Comparison of ENCODE assay signal across 16 cellular contexts in genomic region chr1:8312235-8313218, GRCh38. TPM values are rescaled to one million over a fixed set of nuclear protein-coding genes. Genes with fewer than 3 reads are reported as not detected.
A peak's percentile ranks its signal among the peaks of the same experiment; 100 is the strongest.
DNase-seq lines count a peak whose midpoint lies in the region; ATAC-seq and TF ChIP-seq lines count a peak whose summit lies in the region.
"Had no signal": no experiment of that assay in that cellular context is flagged by ENCODE, and none has a peak within 500 bp of the region (broad histone marks: within the 10 kb centered on the region; RNA-seq: fewer than 3 reads in every experiment).

No MANE protein-coding gene starts in this region.

- no peaks in the 10 kb centered on the region for H3K36me3 ChIP-seq in IMR-90 (ENCODE audit: control insufficient read depth, insufficient read depth, low read length)
- no peaks in the 10 kb centered on the region for H3K36me3 ChIP-seq in left ventricle myocardium inferior
- H3K36me3 ChIP-seq: BE2C, gastrocnemius medialis had no signal

- POLR2A ChIA-PET in IMR-90 (lab: Charles Lee; ENCODE audit: unreplicated experiment): no interaction called here

- no peak overlapping the region for H3K4me3 Mint-ChIP-seq in progenitor cell of endocrine pancreas (ENCODE audit: low read depth)
- H3K4me3 Mint-ChIP-seq: activated CD8-positive, alpha-beta memory T cell treated with anti-CD3 and anti-CD28 coated beads, Interleukin-2, amount 10 ng/mL, durations not matched to agents 7 days and 5 days; T-helper 1 cell treated with Interleukin-12 subunit alpha and Interleukin-12 subunit beta and Interleukin-4 antibody, amounts not matched to agents 30 μg/mL and 1 μg/mL, for 36 hours had no signal

- H3K4ac ChIP-seq in IMR-90 (ENCODE audit: low read depth, low read length): peak overlapping the region; percentile 31; the same call in 1 of the 2 replicates

- peaks cover 28% of the 10 kb centered on the region for H3K4me1 Mint-ChIP-seq in progenitor cell of endocrine pancreas (ENCODE audit: low read depth)

- in situ Hi-C loops in IMR-90 (cut with MboI; ENCODE audit: low sequenced_read_pairs): loop anchor here (5.0 to 25.0 kb wide), 3 partner anchors 295 to 650 kb away; no protein-coding TSS in a partner anchor

- no peak overlapping the region for H2BK5ac ChIP-seq in IMR-90 (ENCODE audit: low read depth, low read length, poor library complexity, severe bottlenecking)

- no peak overlapping the region for H2AFZ ChIP-seq in IMR-90 (replicated peaks; ENCODE audit: low read length, poor library complexity)

- no peak for DNase-seq in IMR-90
- peak; percentile 47 for DNase-seq in NCI-H69 (lab: John Stamatoyannopoulos, UW)
- peak; percentile 31 for DNase-seq in left ventricle myocardium inferior
- DNase-seq in progenitor cell of endocrine pancreas (ENCODE audit: low spot score, unreplicated experiment): no peak
- DNase-seq in midbrain (lab: John Stamatoyannopoulos, UW): no peak
- DNase-seq in activated T-cell treated with anti-CD3 and anti-CD28 coated beads, Interleukin-2, amount 50 U/mL, for 1 hour: no peak
- DNase-seq: activated CD4-positive, CD25-positive, alpha-beta regulatory T cell; activated CD8-positive, alpha-beta memory T cell treated with anti-CD3 and anti-CD28 coated beads, Interleukin-2, amount 10 ng/mL, durations not matched to agents 7 days and 5 days; anterior cingulate cortex; BE2C; DMS 273 treated with DMSO at 0.1 percent for 48 hours; gastrocnemius medialis; NCI-H2107 had no signal

- no peaks in the 10 kb centered on the region for H3K36me3 Mint-ChIP-seq in progenitor cell of endocrine pancreas (ENCODE audit: insufficient read depth)
- H3K36me3 Mint-ChIP-seq: activated CD8-positive, alpha-beta memory T cell treated with anti-CD3 and anti-CD28 coated beads, Interleukin-2, amount 10 ng/mL, durations not matched to agents 7 days and 5 days had no signal

- H3K4me1 ChIP-seq in IMR-90 (ENCODE audit: control insufficient read depth, insufficient read depth, low read length) (peaks cover 3% of the 10 kb centered on the region; the same call in 1 of the 2 replicates), left ventricle myocardium inferior (peaks cover 26% of the 10 kb centered on the region)
- H3K4me1 ChIP-seq: BE2C had no signal

- TF ChIP-seq CTCF in IMR-90 (conservative IDR thresholded peaks at IDR 0.05; ENCODE audit: low read depth, low read length) (no peak), left ventricle myocardium inferior (IDR thresholded peaks at IDR 0.05; ENCODE audit: borderline replicate concordance) (no peak), progenitor cell of endocrine pancreas (IDR thresholded peaks at IDR 0.05; ENCODE audit: unreplicated experiment) (no peak)

- H3K79me1 ChIP-seq in IMR-90 (ENCODE audit: low read depth in 1 of 2, low read length in 2 of 2): peaks cover 0 to 1% of the 10 kb centered on the region in 2 experiments; a peak in 1 of 4 replicates

- WGBS in IMR-90 (ENCODE audit: extremely low coverage in 2 of 2, insufficient read length in 1 of 2), 2 experiments: 100% methylated on average over 1 of the region's 17 CpGs; no CpG with 5 or more reads in 1 of the 2 experiments

- H3K9ac ChIP-seq in IMR-90 (ENCODE audit: low read depth, low read length): no peak overlapping the region

- no peak overlapping the region for H3K4me2 ChIP-seq in IMR-90 (ENCODE audit: low read depth, low read length)

- 0 out of 3 replicates have a peak overlapping the region, but pooled peaks have one; percentile 67 for H2BK15ac ChIP-seq in IMR-90 (ENCODE audit: low read depth, low read length)

- dilution Hi-C loops in IMR-90 (cut with HindIII; ENCODE audit: low sequenced_read_pairs, unreplicated experiment): loop anchor here (25.0 kb wide), 1 partner anchor 300 kb away; no protein-coding TSS in a partner anchor

- no peak overlapping the region for H3K56ac ChIP-seq in IMR-90 (ENCODE audit: extremely low read depth, insufficient read depth, low read length)

- TF ChIP-seq POLR2A in IMR-90 (IDR thresholded peaks at IDR 0.05; ENCODE audit: low read depth, low read length): no peak

- peak overlapping the region in 1 of 2 experiments; percentile 1; a peak in 1 of 4 replicates for H4K8ac ChIP-seq in IMR-90 (ENCODE audit: low read depth in 2 of 2, low read length in 2 of 2)

- no peak overlapping the region for H4K5ac ChIP-seq in IMR-90 (ENCODE audit: low read depth, low read length)

- no peak overlapping the region for H3K14ac ChIP-seq in IMR-90 (replicated peaks; ENCODE audit: low read depth, low read length)

- H3K18ac ChIP-seq in IMR-90 (ENCODE audit: low read depth, low read length): no peak overlapping the region

- TF ChIP-seq RAD21 in IMR-90 (IDR thresholded peaks at IDR 0.05; ENCODE audit: low read length): no peak

- ATAC-seq in IMR-90 (ENCODE audit: low read depth) (no peak), GM19023 (IDR thresholded peaks at IDR 0.05; ENCODE audit: unreplicated experiment) (no peak), HG02588 (IDR thresholded peaks at IDR 0.05; ENCODE audit: unreplicated experiment) (no peak)
- ATAC-seq: activated CD8-positive, alpha-beta memory T cell treated with anti-CD3 and anti-CD28 coated beads, Interleukin-2, amount 10 ng/mL, durations not matched to agents 7 days and 5 days; gastrocnemius medialis had no signal

- H3K4me3 ChIP-seq in IMR-90 (ENCODE audit: insufficient read depth, low read depth, low read length) (no peak overlapping the region), left ventricle myocardium inferior (no peak overlapping the region)
- H3K4me3 ChIP-seq: gastrocnemius medialis had no signal

- CTCF ChIA-PET in IMR-90 (lab: Yijun Ruan, JAX): interaction anchor here (0.5 kb wide), 1 partner anchor 66 kb away, joined by 6 read pairs; no protein-coding TSS in a partner anchor

- no peak overlapping the region; the same call in 1 of the 2 replicates for H2BK20ac ChIP-seq in IMR-90 (ENCODE audit: low read depth, low read length)

- H3K9me3 ChIP-seq in IMR-90 (ENCODE audit: control insufficient read depth, insufficient read depth, low read length) (peaks cover 2% of the 10 kb centered on the region; the same call in 1 of the 2 replicates), left ventricle myocardium inferior (replicated peaks) (peaks cover 6% of the 10 kb centered on the region)
- H3K9me3 ChIP-seq: BE2C, gastrocnemius medialis had no signal

- no peaks in the 10 kb centered on the region for H3K9me3 Mint-ChIP-seq in progenitor cell of endocrine pancreas (ENCODE audit: low read depth)
- H3K9me3 Mint-ChIP-seq: T-helper 1 cell treated with Interleukin-12 subunit alpha and Interleukin-12 subunit beta and Interleukin-4 antibody, amounts not matched to agents 30 μg/mL and 1 μg/mL, for 36 hours had no signal

- peak overlapping the region; percentile 39 for H2BK120ac ChIP-seq in IMR-90 (ENCODE audit: low read depth, low read length)

- H2AK5ac ChIP-seq in IMR-90 (ENCODE audit: low read depth, low read length): peak overlapping the region; percentile 92

- H3K27me3 ChIP-seq in IMR-90 (ENCODE audit: control insufficient read depth, insufficient read depth, low read length) (no peaks in the 10 kb centered on the region), left ventricle myocardium inferior (ENCODE audit: low read depth) (no peaks in the 10 kb centered on the region)
- H3K27me3 ChIP-seq: BE2C, gastrocnemius medialis had no signal

- intact Hi-C loops in IMR-90 (cut with micrococcal nuclease): loop anchor here (5.0 to 10.0 kb wide), 2 partner anchors 215 to 648 kb away; no protein-coding TSS in a partner anchor
- intact Hi-C loops in left ventricle myocardium inferior (cut with micrococcal nuclease): no loop called here

- peak overlapping the region; percentile 56 for H3K27ac Mint-ChIP-seq in progenitor cell of endocrine pancreas
- H3K27ac Mint-ChIP-seq: activated CD8-positive, alpha-beta memory T cell treated with anti-CD3 and anti-CD28 coated beads, Interleukin-2, amount 10 ng/mL, durations not matched to agents 7 days and 5 days; T-helper 1 cell treated with Interleukin-12 subunit alpha and Interleukin-12 subunit beta and Interleukin-4 antibody, amounts not matched to agents 30 μg/mL and 1 μg/mL, for 36 hours had no signal

- no peaks in the 10 kb centered on the region; the same call in 1 of the 2 replicates for H3K9me1 ChIP-seq in IMR-90 (ENCODE audit: insufficient read depth, low read length)

- no peak overlapping the region for H3K23ac ChIP-seq in IMR-90 (ENCODE audit: low read depth, low read length)

- H4K20me1 ChIP-seq in IMR-90 (ENCODE audit: insufficient read depth, low read length): no peaks in the 10 kb centered on the region

- no peak overlapping the region for H2AK9ac ChIP-seq in IMR-90 (replicated peaks; ENCODE audit: low read depth, low read length, poor library complexity)

- no TSS peak for BruUV-seq in IMR-90 (replicated peaks; lab: Mats Ljungman, UMichigan)

- peaks cover 21% of the 10 kb centered on the region for H3K27me3 Mint-ChIP-seq in progenitor cell of endocrine pancreas

- peak overlapping the region; percentile 61; the same call in 1 of the 2 replicates for H4K91ac ChIP-seq in IMR-90 (ENCODE audit: insufficient read depth, low read depth, low read length)

- H3K27ac ChIP-seq in IMR-90 (ENCODE audit: insufficient read depth, low read length): no peak overlapping the region
- H3K27ac ChIP-seq in left ventricle myocardium inferior (replicated peaks): peak overlapping the region; percentile 37
- H3K27ac ChIP-seq: gastrocnemius medialis had no signal

TF ChIP-seq in IMR-90, 13 proteins besides CTCF, POLR2A, EP300 and RAD21:
- TF ChIP-seq SMC3 (IDR thresholded peaks at IDR 0.05; ENCODE audit: low read depth, low read length) (no peak), CEBPB (IDR thresholded peaks at IDR 0.05; ENCODE audit: low read depth, low read length) (no peak), BHLHE40 (IDR thresholded peaks at IDR 0.05; ENCODE audit: low read depth, low read length) (no peak), NFE2L2 (IDR thresholded peaks at IDR 0.05; ENCODE audit: low read depth, low read length) (no peak), ELK1 (IDR thresholded peaks at IDR 0.05; ENCODE audit: borderline replicate concordance, low read depth, low read length) (no peak), RFX5 (IDR thresholded peaks at IDR 0.05; ENCODE audit: low read depth, low read length) (no peak)

RNA-seq across cellular contexts. Expression of gene SLC45A1, which starts 5.4 kb away (rescaled TPM):
- total RNA-seq in IMR-90 (2012; rRNA removed): 0.72 and 0.83 TPM in 2 replicates
- 3.1 and 3.9 TPM in 2 replicates for polyA plus RNA-seq in IMR-90 (2012; rRNA removed)
- 3.4 and 7.6 TPM in 2 replicates for polyA plus RNA-seq in IMR-90 (2012; cell fraction: cytosol; rRNA removed)
- polyA plus RNA-seq in IMR-90 (2012; cell fraction: nucleus; rRNA removed; ENCODE audit: low replicate concordance): 2.9 and 7.4 TPM in 2 replicates
- 1.8 TPM for total RNA-seq in left ventricle myocardium inferior
- 0.60 and 0.86 TPM in 2 replicates for total RNA-seq in progenitor cell of endocrine pancreas

Comparison
In these comparisons a context has a peak if more than half of its experiments do, and no peak if none do; other contexts are left out.
1. DNase-seq: peak in NCI-H69 (single experiment) and left ventricle myocardium inferior (single experiment); none in IMR-90 (single experiment), progenitor cell of endocrine pancreas (single experiment), midbrain (single experiment) and activated T-cell treated with anti-CD3 and anti-CD28 coated beads, Interleukin-2, amount 50 U/mL, for 1 hour (single experiment).